Comparison of ENCODE assay signal across 10 cellular contexts in the genomic region with DNA sequence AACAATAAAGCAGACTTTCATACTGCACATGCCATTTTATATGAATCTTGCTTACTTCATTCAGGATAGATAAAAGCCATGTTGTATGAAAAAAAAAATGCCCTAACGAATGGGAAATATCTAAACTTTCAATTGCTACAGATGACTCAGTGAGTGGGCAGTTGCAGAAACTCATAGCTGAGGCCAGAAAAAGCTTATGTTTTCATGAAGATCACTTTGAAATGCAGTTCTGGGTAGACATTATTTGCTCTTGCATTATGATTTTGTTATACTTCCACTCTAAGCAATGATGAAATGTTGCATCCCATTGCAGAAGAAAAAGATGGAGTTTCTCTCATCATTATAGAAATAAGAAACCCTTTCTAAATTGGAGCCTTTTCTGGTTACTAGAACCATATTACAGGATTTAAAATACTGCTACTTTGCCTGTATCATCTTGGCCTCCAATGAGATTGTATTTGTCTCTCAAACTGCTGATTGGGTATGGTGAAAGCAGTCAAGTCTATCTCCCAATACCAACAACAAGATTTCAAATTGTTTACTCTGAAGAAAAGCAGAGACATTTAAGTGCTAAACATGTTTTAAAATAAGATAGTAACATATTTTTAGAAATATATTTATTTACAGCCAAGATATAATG. TPM values are rescaled to one million over a fixed set of nuclear protein-coding genes. Genes with fewer than 3 reads are reported as not detected.
DNase-seq lines count a peak whose midpoint lies in the region; ATAC-seq and TF ChIP-seq lines count a peak whose summit lies in the region.
"Had no signal": no experiment of that assay in that cellular context is flagged by ENCODE, and none has a peak within 500 bp of the region (broad histone marks: within the 10 kb centered on the region; RNA-seq: fewer than 3 reads in every experiment).

No MANE protein-coding gene starts in this region.

- no peak for ATAC-seq in GM23338
- ATAC-seq in HG03469 (IDR thresholded peaks at IDR 0.05; ENCODE audit: unreplicated experiment) = no peak
- ATAC-seq: natural killer cell had no signal

- H3K36me3 ChIP-seq in GM23338 (ENCODE audit: insufficient read depth) (peaks cover 6% of the 10 kb centered on the region; the same call in 1 of the 2 replicates), adipocyte (ENCODE audit: control insufficient read depth, insufficient read depth, low read length, severe bottlenecking) (no peaks in the 10 kb centered on the region)

- H3K9me2 ChIP-seq in GM23338 (ENCODE audit: insufficient read depth) = no peaks in the 10 kb centered on the region

- H3K4me3 ChIP-seq in GM23338 = no peak overlapping the region
- peak overlapping the region; percentile 25 for H3K4me3 ChIP-seq in adipocyte (ENCODE audit: low read length)

- 0 out of 2 replicates have a peak overlapping the region, but pooled peaks have one; percentile 8 for H3K27ac ChIP-seq in GM23338 (ENCODE audit: low read depth)

- H3K79me2 ChIP-seq in GM23338 (replicated peaks; ENCODE audit: insufficient read depth) = peaks cover 100% of the 10 kb centered on the region

- TF ChIP-seq CTCF in AG09319 (IDR thresholded peaks at IDR 0.05; ENCODE audit: low read depth, low read length) (no peak), GM23338 (conservative IDR thresholded peaks at IDR 0.05; ENCODE audit: low read depth in 2 of 2) (no peak)

- DNase-seq in AG09319 (ENCODE audit: extremely low read depth, low read depth) (peak; percentile 61), GM23338 (ENCODE audit: low spot score) (no peak), adipocyte (ENCODE audit: low read depth) (peak; percentile 86), inferior parietal cortex (ENCODE audit: extremely low spot score) (peak; percentile 29), NCI-H82 treated with DMSO at 0.1 percent for 48 hours (lab: John Stamatoyannopoulos, UW; ENCODE audit: unreplicated experiment) (no peak), SIG-M5 (lab: John Stamatoyannopoulos, UW) (no peak), NCI-H524 (lab: John Stamatoyannopoulos, UW) (no peak)
- DNase-seq: KG1, natural killer cell had no signal

- peaks cover 36% of the 10 kb centered on the region for H3K9me3 Mint-ChIP-seq in GM23338

- H3F3A ChIP-seq in GM23338 (replicated peaks; ENCODE audit: low read depth) = no peaks in the 10 kb centered on the region

- no peak overlapping the region for H3K4me2 ChIP-seq in GM23338

- H3K27me3 ChIP-seq in GM23338 (ENCODE audit: insufficient read depth) = no peaks in the 10 kb centered on the region
- no peaks in the 10 kb centered on the region for H3K27me3 ChIP-seq in adipocyte (replicated peaks; ENCODE audit: control insufficient read depth, insufficient read depth, low read length)

- H3K36me3 Mint-ChIP-seq in GM23338 (ENCODE audit: low read depth) = peaks cover 39% of the 10 kb centered on the region; the same call in 2 of the 3 replicates

- H3K4me1 ChIP-seq in GM23338 (ENCODE audit: insufficient read depth) = peaks cover 15% of the 10 kb centered on the region
- H3K4me1 ChIP-seq in adipocyte (ENCODE audit: control insufficient read depth, insufficient read depth, low read length) = peaks cover 21% of the 10 kb centered on the region

- H3K4me1 Mint-ChIP-seq in GM23338 = peaks cover 14% of the 10 kb centered on the region; the same call in 2 of the 3 replicates

- no peak overlapping the region for H2AFZ ChIP-seq in GM23338

- H3K27me3 Mint-ChIP-seq in GM23338 (ENCODE audit: insufficient read depth, low read depth, poor library complexity) = peaks cover 2% of the 10 kb centered on the region

- peaks cover 2% of the 10 kb centered on the region; the same call in 1 of the 2 replicates for H4K20me1 ChIP-seq in GM23338 (replicated peaks; ENCODE audit: insufficient read depth)

- no peak overlapping the region for H3K27ac Mint-ChIP-seq in GM23338
- H3K27ac Mint-ChIP-seq: natural killer cell had no signal

- peak overlapping the region; percentile 32 for H3K9ac ChIP-seq in adipocyte (ENCODE audit: low read length)

- H3K4me3 Mint-ChIP-seq in GM23338 = no peak overlapping the region
- H3K4me3 Mint-ChIP-seq: natural killer cell had no signal

- H3K9me3 ChIP-seq in adipocyte (ENCODE audit: control insufficient read depth, low read length) = peaks cover 16% of the 10 kb centered on the region

TF ChIP-seq in GM23338, 12 proteins besides CTCF, POLR2A, EP300 and RAD21 (continues in another document):
- no peak for TF ChIP-seq POLR2AphosphoS5 (IDR thresholded peaks at IDR 0.05; ENCODE audit: low read depth)
- no peak for TF ChIP-seq EZH2phosphoT487 (IDR thresholded peaks at IDR 0.05; ENCODE audit: unreplicated experiment)
- TF ChIP-seq, protein P1, sequence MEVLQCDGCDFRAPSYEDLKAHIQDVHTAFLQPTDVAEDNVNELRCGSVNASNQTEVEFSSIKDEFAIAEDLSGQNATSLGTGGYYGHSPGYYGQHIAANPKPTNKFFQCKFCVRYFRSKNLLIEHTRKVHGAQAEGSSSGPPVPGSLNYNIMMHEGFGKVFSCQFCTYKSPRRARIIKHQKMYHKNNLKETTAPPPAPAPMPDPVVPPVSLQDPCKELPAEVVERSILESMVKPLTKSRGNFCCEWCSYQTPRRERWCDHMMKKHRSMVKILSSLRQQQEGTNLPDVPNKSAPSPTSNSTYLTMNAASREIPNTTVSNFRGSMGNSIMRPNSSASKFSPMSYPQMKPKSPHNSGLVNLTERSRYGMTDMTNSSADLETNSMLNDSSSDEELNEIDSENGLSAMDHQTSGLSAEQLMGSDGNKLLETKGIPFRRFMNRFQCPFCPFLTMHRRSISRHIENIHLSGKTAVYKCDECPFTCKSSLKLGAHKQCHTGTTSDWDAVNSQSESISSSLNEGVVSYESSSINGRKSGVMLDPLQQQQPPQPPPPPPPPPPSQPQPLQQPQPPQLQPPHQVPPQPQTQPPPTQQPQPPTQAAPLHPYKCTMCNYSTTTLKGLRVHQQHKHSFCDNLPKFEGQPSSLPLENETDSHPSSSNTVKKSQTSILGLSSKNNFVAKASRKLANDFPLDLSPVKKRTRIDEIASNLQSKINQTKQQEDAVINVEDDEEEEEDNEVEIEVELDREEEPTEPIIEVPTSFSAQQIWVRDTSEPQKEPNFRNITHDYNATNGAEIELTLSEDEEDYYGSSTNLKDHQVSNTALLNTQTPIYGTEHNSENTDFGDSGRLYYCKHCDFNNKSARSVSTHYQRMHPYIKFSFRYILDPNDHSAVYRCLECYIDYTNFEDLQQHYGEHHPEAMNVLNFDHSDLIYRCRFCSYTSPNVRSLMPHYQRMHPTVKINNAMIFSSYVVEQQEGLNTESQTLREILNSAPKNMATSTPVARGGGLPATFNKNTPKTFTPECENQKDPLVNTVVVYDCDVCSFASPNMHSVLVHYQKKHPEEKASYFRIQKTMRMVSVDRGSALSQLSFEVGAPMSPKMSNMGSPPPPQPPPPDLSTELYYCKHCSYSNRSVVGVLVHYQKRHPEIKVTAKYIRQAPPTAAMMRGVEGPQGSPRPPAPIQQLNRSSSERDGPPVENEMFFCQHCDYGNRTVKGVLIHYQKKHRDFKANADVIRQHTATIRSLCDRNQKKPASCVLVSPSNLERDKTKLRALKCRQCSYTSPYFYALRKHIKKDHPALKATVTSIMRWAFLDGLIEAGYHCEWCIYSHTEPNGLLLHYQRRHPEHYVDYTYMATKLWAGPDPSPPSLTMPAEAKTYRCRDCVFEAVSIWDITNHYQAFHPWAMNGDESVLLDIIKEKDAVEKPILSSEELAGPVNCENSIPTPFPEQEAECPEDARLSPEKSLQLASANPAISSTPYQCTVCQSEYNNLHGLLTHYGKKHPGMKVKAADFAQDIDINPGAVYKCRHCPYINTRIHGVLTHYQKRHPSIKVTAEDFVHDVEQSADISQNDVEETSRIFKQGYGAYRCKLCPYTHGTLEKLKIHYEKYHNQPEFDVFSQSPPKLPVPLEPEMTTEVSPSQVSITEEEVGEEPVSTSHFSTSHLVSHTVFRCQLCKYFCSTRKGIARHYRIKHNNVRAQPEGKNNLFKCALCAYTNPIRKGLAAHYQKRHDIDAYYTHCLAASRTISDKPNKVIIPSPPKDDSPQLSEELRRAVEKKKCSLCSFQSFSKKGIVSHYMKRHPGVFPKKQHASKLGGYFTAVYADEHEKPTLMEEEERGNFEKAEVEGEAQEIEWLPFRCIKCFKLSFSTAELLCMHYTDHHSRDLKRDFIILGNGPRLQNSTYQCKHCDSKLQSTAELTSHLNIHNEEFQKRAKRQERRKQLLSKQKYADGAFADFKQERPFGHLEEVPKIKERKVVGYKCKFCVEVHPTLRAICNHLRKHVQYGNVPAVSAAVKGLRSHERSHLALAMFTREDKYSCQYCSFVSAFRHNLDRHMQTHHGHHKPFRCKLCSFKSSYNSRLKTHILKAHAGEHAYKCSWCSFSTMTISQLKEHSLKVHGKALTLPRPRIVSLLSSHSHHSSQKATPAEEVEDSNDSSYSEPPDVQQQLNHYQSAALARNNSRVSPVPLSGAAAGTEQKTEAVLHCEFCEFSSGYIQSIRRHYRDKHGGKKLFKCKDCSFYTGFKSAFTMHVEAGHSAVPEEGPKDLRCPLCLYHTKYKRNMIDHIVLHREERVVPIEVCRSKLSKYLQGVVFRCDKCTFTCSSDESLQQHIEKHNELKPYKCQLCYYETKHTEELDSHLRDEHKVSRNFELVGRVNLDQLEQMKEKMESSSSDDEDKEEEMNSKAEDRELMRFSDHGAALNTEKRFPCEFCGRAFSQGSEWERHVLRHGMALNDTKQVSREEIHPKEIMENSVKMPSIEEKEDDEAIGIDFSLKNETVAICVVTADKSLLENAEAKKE (CRISPR knock-in tag; IDR thresholded peaks at IDR 0.05) = no peak
- TF ChIP-seq JUNB (IDR thresholded peaks at IDR 0.05; ENCODE audit: unreplicated experiment) = no peak

RNA-seq across cellular contexts. Expression of gene PEAK1, which starts 17.0 kb away (rescaled TPM):
- total RNA-seq in GM23338 (2014; rRNA removed; shearing (Covaris generic)) = 22.8 and 34.1 TPM in 2 replicates
- polyA plus RNA-seq in GM23338 (2016; fragmentation: Nextera tagmentation; extraction: Ambion mirVana) = 5.6 and 7.8 TPM in 2 replicates

RNA-seq across cellular contexts. Expression of gene HMG20A, which starts 17.8 kb away (rescaled TPM):
- total RNA-seq in GM23338 (2014; rRNA removed; shearing (Covaris generic)) = 49.3 and 57.8 TPM in 2 replicates
- 12.2 and 17.8 TPM in 2 replicates for polyA plus RNA-seq in GM23338 (2016; fragmentation: Nextera tagmentation; extraction: Ambion mirVana)

Comparison
In these comparisons a context has a peak if more than half of its experiments do, and no peak if none do; other contexts are left out.
1. DNase-seq: peak in AG09319 (single experiment), adipocyte (single experiment) and inferior parietal cortex (single experiment); none in GM23338 (single experiment), NCI-H82 treated with DMSO at 0.1 percent for 48 hours (single experiment), SIG-M5 (single experiment) and NCI-H524 (0 of 2).